In genomic region chrX:21374163-21374993, GRCh38 we compare ENCODE assay signal across 9 cellular contexts. TPM values are rescaled to one million over a fixed set of nuclear protein-coding genes. Genes with fewer than 3 reads are reported as not detected.
A peak's percentile ranks its signal among the peaks of the same experiment; 100 is the strongest.
DNase-seq lines count a peak whose midpoint lies in the region; ATAC-seq, FAIRE-seq and TF ChIP-seq lines count a peak whose summit lies in the region.
"Had no signal": no experiment of that assay in that cellular context is flagged by ENCODE, and none has a peak within 500 bp of the region (broad histone marks: within the 10 kb centered on the region; RNA-seq: fewer than 3 reads in every experiment).

Gene CNKSR2, plus strand, starts transcription at chrX:21374418. Its CDS starts 480 bp downstream, at chrX:21374898.

- H3K4me1 Mint-ChIP-seq in activated T-helper 2 cell treated with anti-CD3 and anti-CD28 coated beads, Interferon-gamma antibody, Interleukin-2, Interleukin-4, amounts not matched to agents 10 μg/mL and 5 μg/mL and 100 μg/mL, durations not matched to agents 14 hours and 24 hours and 36 hours (ENCODE audit: low read depth) = peaks cover 31% of the 10 kb centered on the region

- peak within 1 kb of the TSS; percentile 96 for H3K9ac ChIP-seq in OCI-LY3 (ENCODE audit: low read length)

- H3K79me2 ChIP-seq in OCI-LY3 (ENCODE audit: low read length) = peaks cover 28% of the 10 kb centered on the region

- TF ChIP-seq CTCF in C4-2B (conservative IDR thresholded peaks at IDR 0.05) = no peak
- no peak for TF ChIP-seq CTCF in OCI-LY3 (IDR thresholded peaks at IDR 0.05; ENCODE audit: low read depth, low read length)

- intact Hi-C loops in activated T-helper 2 cell treated with anti-CD3 and anti-CD28 coated beads, Interferon-gamma antibody, Interleukin-2, Interleukin-4, amounts not matched to agents 10 μg/mL and 5 μg/mL and 100 μg/mL, durations not matched to agents 14 hours and 24 hours and 36 hours (cut with micrococcal nuclease) = loop anchor here (5.0 to 10.0 kb wide), 3 partner anchors 63 to 850 kb away; no protein-coding TSS in a partner anchor
- intact Hi-C loops in posterior vena cava (cut with DNase I) = no loop called here

- DNase-seq in activated T-helper 2 cell treated with anti-CD3 and anti-CD28 coated beads, Interferon-gamma antibody, Interleukin-2, Interleukin-4, amounts not matched to agents 10 μg/mL and 5 μg/mL and 100 μg/mL, durations not matched to agents 14 hours and 24 hours and 36 hours (ENCODE audit: low spot score) = peak; percentile 64
- peak; percentile 30 for DNase-seq in glomerular visceral epithelial cell (ENCODE audit: extremely low spot score)
- DNase-seq in posterior vena cava (ENCODE audit: low spot score) = peak; percentile 78
- peak; percentile 72 for DNase-seq in urothelium cell line (ENCODE audit: low spot score)

- peak within 1 kb of the TSS; percentile 93 for H2AFZ ChIP-seq in OCI-LY3 (ENCODE audit: low read depth, low read length)

- H3K4me3 ChIP-seq in OCI-LY3 (ENCODE audit: low read length) = peak within 1 kb of the TSS; percentile 99
- H3K4me3 ChIP-seq: K562 had no signal

- H3K27ac ChIP-seq in C4-2B = peak within 1 kb of the TSS; percentile 91
- H3K27ac ChIP-seq in OCI-LY3 (ENCODE audit: low read length) = peak within 1 kb of the TSS; percentile 72

- H3K36me3 ChIP-seq in OCI-LY3 (replicated peaks; ENCODE audit: low read depth, low read length) = no peaks in the 10 kb centered on the region

- no peaks in the 10 kb centered on the region for H3K27me3 Mint-ChIP-seq in activated T-helper 2 cell treated with anti-CD3 and anti-CD28 coated beads, Interferon-gamma antibody, Interleukin-2, Interleukin-4, amounts not matched to agents 10 μg/mL and 5 μg/mL and 100 μg/mL, durations not matched to agents 14 hours and 24 hours and 36 hours (ENCODE audit: low read depth)

- peak within 1 kb of the TSS; percentile 72 for H3K27ac Mint-ChIP-seq in activated T-helper 2 cell treated with anti-CD3 and anti-CD28 coated beads, Interferon-gamma antibody, Interleukin-2, Interleukin-4, amounts not matched to agents 10 μg/mL and 5 μg/mL and 100 μg/mL, durations not matched to agents 14 hours and 24 hours and 36 hours

- no peaks in the 10 kb centered on the region for H3K27me3 ChIP-seq in OCI-LY3 (ENCODE audit: low read depth, low read length)

- peak within 1 kb of the TSS; percentile 89 for H3K4me3 Mint-ChIP-seq in activated T-helper 2 cell treated with anti-CD3 and anti-CD28 coated beads, Interferon-gamma antibody, Interleukin-2, Interleukin-4, amounts not matched to agents 10 μg/mL and 5 μg/mL and 100 μg/mL, durations not matched to agents 14 hours and 24 hours and 36 hours (ENCODE audit: low read depth)

- peaks cover 4% of the 10 kb centered on the region; the same call in 1 of the 2 replicates for H4K20me1 ChIP-seq in OCI-LY3 (ENCODE audit: insufficient read depth, low read length)

- H3K4me1 ChIP-seq in OCI-LY3 (ENCODE audit: low read length) = peaks cover 16% of the 10 kb centered on the region

- no peaks in the 10 kb centered on the region for H3K36me3 Mint-ChIP-seq in activated T-helper 2 cell treated with anti-CD3 and anti-CD28 coated beads, Interferon-gamma antibody, Interleukin-2, Interleukin-4, amounts not matched to agents 10 μg/mL and 5 μg/mL and 100 μg/mL, durations not matched to agents 14 hours and 24 hours and 36 hours (ENCODE audit: low read depth)

- H3K4me2 ChIP-seq in OCI-LY3 (ENCODE audit: low read length) = peak within 1 kb of the TSS; percentile 97

- H3K9me3 ChIP-seq in OCI-LY3 (ENCODE audit: insufficient read depth, low read length) = no peaks in the 10 kb centered on the region

- H3K9me3 Mint-ChIP-seq in activated T-helper 2 cell treated with anti-CD3 and anti-CD28 coated beads, Interferon-gamma antibody, Interleukin-2, Interleukin-4, amounts not matched to agents 10 μg/mL and 5 μg/mL and 100 μg/mL, durations not matched to agents 14 hours and 24 hours and 36 hours = no peaks in the 10 kb centered on the region

- peak; percentile 68 for ATAC-seq in GM19372 (IDR thresholded peaks at IDR 0.05; ENCODE audit: low read depth, unreplicated experiment)
- peak; percentile 64 for ATAC-seq in HG03558 (IDR thresholded peaks at IDR 0.05; ENCODE audit: extremely low read depth, unreplicated experiment)
- ATAC-seq: K562 had no signal

- FAIRE-seq in urothelium cell line (lab: Jason Lieb, UNC) = no peak
- FAIRE-seq: K562 had no signal

RNA-seq across cellular contexts. Expression of gene CNKSR2, which starts in this region (rescaled TPM):
- 11.3 and 13.4 TPM in 2 replicates for total RNA-seq in activated T-helper 2 cell treated with anti-CD3 and anti-CD28 coated beads, Interferon-gamma antibody, Interleukin-2, Interleukin-4, amounts not matched to agents 10 μg/mL and 5 μg/mL and 100 μg/mL, durations not matched to agents 14 hours and 24 hours and 36 hours
- 1 to 10 TPM; 1.6 to 2.1 TPM for total RNA-seq in posterior vena cava
- total RNA-seq: K562 had no signal

Comparison
In these comparisons a context has a peak if more than half of its experiments do, and no peak if none do; other contexts are left out.
1. Peak in every context shown above with its lines: DNase-seq, ATAC-seq, H3K4me3 ChIP-seq and H3K27ac ChIP-seq.